Comparison of ENCODE assay signal across 21 cellular contexts in genomic region chr3:175041369-175041768, GRCh38.
DNase-seq lines count a peak whose midpoint lies in the region; ATAC-seq, FAIRE-seq and TF ChIP-seq lines count a peak whose summit lies in the region.
"Had no signal": no experiment of that assay in that cellular context is flagged by ENCODE, and none has a peak within 500 bp of the region (broad histone marks: within the 10 kb centered on the region; RNA-seq: fewer than 3 reads in every experiment).

No MANE protein-coding gene starts in this region.

- no peaks in the 10 kb centered on the region for H3K4me1 Mint-ChIP-seq in astrocyte (ENCODE audit: low read depth, unreplicated experiment)
- no peaks in the 10 kb centered on the region for H3K4me1 Mint-ChIP-seq in nephron progenitor cell
- H3K4me1 Mint-ChIP-seq: B cell; CD8-positive, alpha-beta memory T cell; T-cell had no signal

- H3K27ac Mint-ChIP-seq in astrocyte (ENCODE audit: unreplicated experiment) (no peak overlapping the region), nephron progenitor cell (no peak overlapping the region)
- H3K27ac Mint-ChIP-seq: B cell; CD8-positive, alpha-beta memory T cell; T-cell had no signal

- no peak overlapping the region for H3K4me3 ChIP-seq in astrocyte (ENCODE audit: insufficient read depth, low read depth, low read length)
- H3K4me3 ChIP-seq: MG63 had no signal

- H3K4me1 ChIP-seq in astrocyte (ENCODE audit: insufficient read depth, low read length): no peaks in the 10 kb centered on the region

- no peaks in the 10 kb centered on the region for H4K20me1 ChIP-seq in astrocyte (ENCODE audit: insufficient read depth, low read length)

- ATAC-seq in GM18520 (IDR thresholded peaks at IDR 0.05; ENCODE audit: unreplicated experiment): no peak
- no peak for ATAC-seq in GM18870 (IDR thresholded peaks at IDR 0.05; ENCODE audit: unreplicated experiment)
- ATAC-seq: Panc1, T-cell had no signal

- no peaks in the 10 kb centered on the region for H3K9me3 Mint-ChIP-seq in astrocyte (ENCODE audit: unreplicated experiment)
- no peaks in the 10 kb centered on the region for H3K9me3 Mint-ChIP-seq in nephron progenitor cell

- H3K27me3 Mint-ChIP-seq in astrocyte (ENCODE audit: low read depth, unreplicated experiment): no peaks in the 10 kb centered on the region
- peaks cover 4% of the 10 kb centered on the region for H3K27me3 Mint-ChIP-seq in nephron progenitor cell (ENCODE audit: low read depth, poor library complexity)
- H3K27me3 Mint-ChIP-seq: B cell; CD8-positive, alpha-beta memory T cell; T-cell had no signal

- no peaks in the 10 kb centered on the region for H3K9me3 ChIP-seq in astrocyte (ENCODE audit: insufficient read depth, low read depth, low read length)
- H3K9me3 ChIP-seq: MG63 had no signal

- peak; percentile 23 for FAIRE-seq in astrocyte (lab: Jason Lieb, UNC)
- FAIRE-seq: H1 had no signal

- no peaks in the 10 kb centered on the region for H3K27me3 ChIP-seq in astrocyte (ENCODE audit: insufficient read depth, low read length)
- H3K27me3 ChIP-seq: MG63 had no signal

- H3K36me3 Mint-ChIP-seq in astrocyte (ENCODE audit: low read depth, unreplicated experiment): no peaks in the 10 kb centered on the region
- H3K36me3 Mint-ChIP-seq in nephron progenitor cell (ENCODE audit: low read depth): no peaks in the 10 kb centered on the region
- H3K36me3 Mint-ChIP-seq: CD8-positive, alpha-beta memory T cell; T-cell had no signal

- DNase-seq in HCEC 1CT (peak; percentile 37), astrocyte (ENCODE audit: low read depth) (no peak), iris pigment epithelial cell (ENCODE audit: low read depth) (peak; percentile 33), nephron progenitor cell (no peak), NCI-H526 treated with DMSO at 0.1 percent for 48 hours (lab: John Stamatoyannopoulos, UW) (no peak)
- DNase-seq: CD8-positive, alpha-beta memory T cell; DMS 273 treated with DMSO at 0.1 percent for 48 hours; DMS79; KG1; MG63; NCI-H2029; NCI-H69; SHP77; T-cell had no signal

- H3K4me3 Mint-ChIP-seq in astrocyte (ENCODE audit: unreplicated experiment) (no peak overlapping the region), nephron progenitor cell (no peak overlapping the region)
- H3K4me3 Mint-ChIP-seq: B cell; CD8-positive, alpha-beta memory T cell; T-cell had no signal

- no peak overlapping the region for H3K27ac ChIP-seq in astrocyte (ENCODE audit: low read depth, low read length)
- H3K27ac ChIP-seq: C4-2B, RWPE1 had no signal

- no peak overlapping the region for H3K9ac ChIP-seq in astrocyte (ENCODE audit: low read length)

- TF ChIP-seq CTCF in astrocyte (IDR thresholded peaks at IDR 0.05; ENCODE audit: insufficient read depth, low read depth, low read length) (no peak), nephron progenitor cell (IDR thresholded peaks at IDR 0.05) (no peak)

- no peak overlapping the region for H2AFZ ChIP-seq in astrocyte (ENCODE audit: low read depth, low read length)

- H3K36me3 ChIP-seq in astrocyte (ENCODE audit: insufficient read depth, low read length): no peaks in the 10 kb centered on the region
- H3K36me3 ChIP-seq: MG63 had no signal

- no peaks in the 10 kb centered on the region for H3K79me2 ChIP-seq in astrocyte (ENCODE audit: insufficient read depth, low read length)

- H3K4me2 ChIP-seq in astrocyte (ENCODE audit: low read length): no peak overlapping the region

Comparison
In these comparisons a context has a peak if more than half of its experiments do, and no peak if none do; other contexts are left out.
1. DNase-seq: peak in HCEC 1CT (single experiment) and iris pigment epithelial cell (single experiment); none in astrocyte (single experiment), nephron progenitor cell (single experiment) and NCI-H526 treated with DMSO at 0.1 percent for 48 hours (single experiment).